In the genomic region with DNA sequence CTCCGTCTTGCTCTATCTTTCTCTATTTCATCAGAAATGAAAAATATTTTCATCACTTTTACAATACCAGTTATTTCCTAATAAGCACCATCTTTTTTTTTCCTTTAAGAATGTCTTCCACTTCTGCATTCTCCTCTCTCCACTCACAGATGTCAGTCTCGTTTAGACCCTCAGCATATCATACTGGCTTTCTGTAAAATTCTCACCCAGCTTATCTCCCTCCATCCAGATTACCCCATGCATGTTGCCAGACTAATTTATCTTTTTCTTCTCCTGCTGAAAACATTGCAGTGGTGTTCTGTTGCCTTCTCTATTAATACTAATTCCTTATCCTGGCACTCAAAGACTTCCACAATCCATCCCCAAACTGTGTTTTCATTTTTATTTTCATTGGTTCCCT, we compare ENCODE assay signal across 9 cellular contexts.
"Had no signal": no experiment of that assay in that cellular context is flagged by ENCODE, and none has a peak within 500 bp of the region (broad histone marks: within the 10 kb centered on the region; RNA-seq: fewer than 3 reads in every experiment).

No MANE protein-coding gene starts in this region.

- ATAC-seq: HCT116, HepG2 had no signal

- H3K4me3 ChIP-seq: HAP-1 had no signal

- H3K9me3 Mint-ChIP-seq: HFFc6, IgD-negative memory B cell had no signal

- H3K27ac ChIP-seq: HL-60 had no signal

- H3K36me3 Mint-ChIP-seq: IgD-negative memory B cell had no signal

- H3K4me3 Mint-ChIP-seq: HFFc6, IgD-negative memory B cell had no signal

- DNase-seq: GOT3, H7, HFFc6, KBM-7 had no signal

- H3K36me3 ChIP-seq: HAP-1 had no signal

- H3K9me3 ChIP-seq: HAP-1 had no signal

- H3K4me1 ChIP-seq: HAP-1 had no signal

- H3K27ac Mint-ChIP-seq: HFFc6, IgD-negative memory B cell had no signal

- H3K4me1 Mint-ChIP-seq: IgD-negative memory B cell had no signal
